8 cellular contexts compared by ENCODE assay signal in genomic region chr11:47248664-47249377, GRCh38. TPM values are rescaled to one million over a fixed set of nuclear protein-coding genes. Genes with fewer than 3 reads are reported as not detected.
A peak's percentile ranks its signal among the peaks of the same experiment; 100 is the strongest.
DNase-seq lines count a peak whose midpoint lies in the region; ATAC-seq and TF ChIP-seq lines count a peak whose summit lies in the region.

Gene ACP2 (minus strand): TSS chr11:47248814. CDS start chr11:47248789, 25 bp downstream.

- WGBS in sigmoid colon, 2 donors = 0 to 1% methylated on average over 45 of the region's 45 CpGs

- ATAC-seq in HG02885 (IDR thresholded peaks at IDR 0.05; ENCODE audit: poor library complexity, unreplicated experiment) = peak; percentile 91

- peaks cover 7 to 22% (median 19%) of the 10 kb centered on the region in 4 donors for H3K36me3 ChIP-seq in sigmoid colon

- no peak for TF ChIP-seq EP300 in sigmoid colon (IDR thresholded peaks at IDR 0.05)

- DNase-seq in NCI-H1436 (lab: John Stamatoyannopoulos, UW) (peak; percentile 85), NCI-H1436 treated with DMSO at 0.1 percent for 48 hours (lab: John Stamatoyannopoulos, UW) (no peak), NCI-H1694 treated with DMSO at 0.1 percent for 48 hours (lab: John Stamatoyannopoulos, UW) (peak; percentile 67), T1000 (lab: John Stamatoyannopoulos, UW) (peak; percentile 70), astrocyte of the hippocampus (ENCODE audit: low read depth, low spot score) (peak; percentile 95), hypothalamus (lab: John Stamatoyannopoulos, UW) (peak; percentile 60 to 96 (median 84)), sigmoid colon (peak; percentile 94)

- H3K27ac ChIP-seq in sigmoid colon = peak within 1 kb of the TSS; percentile 82 to 88 (median 85)

- H3K9me3 ChIP-seq in sigmoid colon = no peaks in the 10 kb centered on the region

- peak; percentile 36 to 47 for TF ChIP-seq POLR2A in sigmoid colon (IDR thresholded peaks at IDR 0.05)

- peak in 2 of 4 experiments; percentile 10 to 20 for TF ChIP-seq CTCF in sigmoid colon (IDR thresholded peaks at IDR 0.05)

- H3K4me1 ChIP-seq in sigmoid colon = peaks cover 0 to 29% (median 25%) of the 10 kb centered on the region in 4 donors

- intact Hi-C loops in sigmoid colon (cut with DNase I) = loop anchor here (5.0 kb wide), 2 partner anchors 62 to 312 kb away; partner anchors contain the start of genes CSTPP1 and PACSIN3

- peak within 1 kb of the TSS; percentile 72 to 79 (median 77) for H3K4me3 ChIP-seq in sigmoid colon

- no peaks in the 10 kb centered on the region for H3K27me3 ChIP-seq in sigmoid colon

RNA-seq across cellular contexts. Expression of gene ACP2, which starts in this region (rescaled TPM):
- total RNA-seq in sigmoid colon = 10 to 100 TPM; 30.7 to 54.0 (median 34.9) TPM
- 10 to 100 TPM; 15.6 to 50.9 (median 25.4) TPM for polyA plus RNA-seq in sigmoid colon
